In the genomic region with DNA sequence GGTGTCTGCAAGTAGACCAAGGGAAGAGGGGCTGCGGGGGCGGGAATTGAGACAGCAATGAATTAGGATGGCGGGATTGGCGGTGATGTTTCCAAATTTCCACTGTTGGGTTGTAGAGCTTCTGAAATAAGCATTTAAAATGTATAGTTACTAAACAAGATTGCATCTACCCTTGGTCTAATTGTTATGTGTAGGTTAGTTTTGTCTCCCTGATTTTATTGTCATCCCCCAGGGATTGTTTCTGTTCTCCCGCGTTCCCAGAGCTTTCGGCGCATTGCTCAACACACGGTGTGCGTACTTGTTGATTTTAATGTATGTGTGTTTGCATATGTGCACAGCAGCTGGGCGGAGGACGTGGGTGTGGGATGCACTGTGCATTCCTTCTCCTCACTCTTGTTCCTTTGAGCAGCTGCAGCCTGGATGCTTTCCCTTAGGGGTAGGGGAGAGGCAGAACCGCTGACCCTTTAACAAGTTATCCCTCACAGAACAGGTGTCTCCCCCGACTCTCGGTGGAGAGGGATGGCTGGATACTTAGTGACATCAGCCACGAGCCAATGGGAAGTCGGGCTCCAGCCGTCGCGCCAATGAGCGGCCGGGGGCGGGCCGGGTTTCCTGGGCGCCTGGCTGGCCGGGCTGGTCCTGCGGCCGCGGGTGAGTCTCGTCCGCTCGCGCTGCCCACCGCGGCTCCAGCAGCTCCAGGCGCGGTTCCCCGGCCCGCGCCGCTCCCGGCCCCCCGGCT, we compare ENCODE assay signal across 8 cellular contexts.
DNase-seq lines count a peak whose midpoint lies in the region; ATAC-seq lines count a peak whose summit lies in the region.

A gene with protein sequence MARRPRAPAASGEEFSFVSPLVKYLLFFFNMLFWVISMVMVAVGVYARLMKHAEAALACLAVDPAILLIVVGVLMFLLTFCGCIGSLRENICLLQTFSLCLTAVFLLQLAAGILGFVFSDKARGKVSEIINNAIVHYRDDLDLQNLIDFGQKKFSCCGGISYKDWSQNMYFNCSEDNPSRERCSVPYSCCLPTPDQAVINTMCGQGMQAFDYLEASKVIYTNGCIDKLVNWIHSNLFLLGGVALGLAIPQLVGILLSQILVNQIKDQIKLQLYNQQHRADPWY (plus strand): TSS at position 613 of the 739 bp plus-strand sequence. CDS start 274 bp downstream, outside the sequence.

- ATAC-seq in HG02970 (IDR thresholded peaks at IDR 0.05; ENCODE audit: low FRiP score, unreplicated experiment): peak; percentile 57

- peak; percentile 13 for DNase-seq in NK-92 treated with Interleukin-12 subunit alpha and Interleukin-12 subunit beta, amount 100 ng/mL, for 24 hours (lab: John Stamatoyannopoulos, UW)
- no peak for DNase-seq in NK-92 (lab: John Stamatoyannopoulos, UW; ENCODE audit: unreplicated experiment)
- DNase-seq in NCI-H2107 treated with DMSO at 0.1 percent for 48 hours (lab: John Stamatoyannopoulos, UW; ENCODE audit: unreplicated experiment): peak; percentile 62
- DNase-seq in activated CD4-positive, CD25-positive, alpha-beta regulatory T cell treated with anti-CD3 and anti-CD28 coated beads, Interleukin-2, amount 50 U/mL, for 72 hours: peak; percentile 72
- peak; percentile 37 to 76 for DNase-seq in cerebellar nuclear complex (lab: John Stamatoyannopoulos, UW)
- DNase-seq in kidney glomerular epithelial cell (lab: John Stamatoyannopoulos, UW): peak; percentile 52
- DNase-seq in stimulated activated CD4-positive, alpha-beta T cell treated with anti-CD3 and anti-CD28 coated beads, Interleukin-15, amount 100 ng/mL, for 48 hours (ENCODE audit: low read depth in 2 of 2): peak; percentile 37 to 61
